ENCODE assay signal across 1 cellular context in genomic region chr13:66265446-66265845, GRCh38.
TF ChIP-seq lines count a peak whose summit lies in the region.

No MANE protein-coding gene starts in this region.

TF ChIP-seq in neural cell, 6 proteins besides CTCF, POLR2A, EP300 and RAD21:
- TF ChIP-seq REST (IDR thresholded peaks at IDR 0.05; ENCODE audit: borderline replicate concordance) (no peak), EZH2 (IDR thresholded peaks at IDR 0.05; ENCODE audit: borderline replicate concordance, insufficient read depth, low read length, poor library complexity, severe bottlenecking) (no peak), MXI1 (conservative IDR thresholded peaks at IDR 0.05; ENCODE audit: poor library complexity, severe bottlenecking) (no peak), TAF1 (IDR thresholded peaks at IDR 0.05; ENCODE audit: low read depth) (no peak), SMC3 (conservative IDR thresholded peaks at IDR 0.05; ENCODE audit: poor library complexity) (no peak), POLR2AphosphoS5 (IDR thresholded peaks at IDR 0.05) (no peak)
TF ChIP-seq in neural cell: peak in this region for 0.
